1 cellular context compared by ENCODE assay signal in genomic region chr11:107562647-107563208, GRCh38.
A peak's percentile ranks its signal among the peaks of the same experiment; 100 is the strongest.
TF ChIP-seq lines count a peak whose summit lies in the region.

No MANE protein-coding gene starts in this region.

TF ChIP-seq in IMR-90, 13 proteins besides CTCF, POLR2A, EP300 and RAD21 (continued from another document):
- TF ChIP-seq CHD1 (IDR thresholded peaks at IDR 0.05; ENCODE audit: low read depth, low read length) (no peak), MAFK (IDR thresholded peaks at IDR 0.05; ENCODE audit: low read depth, low read length) (no peak), RFX5 (IDR thresholded peaks at IDR 0.05; ENCODE audit: low read depth, low read length) (no peak), CEBPB (IDR thresholded peaks at IDR 0.05; ENCODE audit: low read depth, low read length) (no peak), ELK1 (IDR thresholded peaks at IDR 0.05; ENCODE audit: borderline replicate concordance, low read depth, low read length) (no peak), BHLHE40 (IDR thresholded peaks at IDR 0.05; ENCODE audit: low read depth, low read length) (peak; percentile 14; the same call in 1 of the 2 replicates), FOS (IDR thresholded peaks at IDR 0.05; ENCODE audit: low read depth, low read length) (peak; percentile 74; the same call in 1 of the 2 replicates), MAZ (IDR thresholded peaks at IDR 0.05; ENCODE audit: borderline replicate concordance, low read depth, low read length) (no peak)
